1 cellular context compared by ENCODE assay signal in genomic region chr15:73240864-73241499, GRCh38.
TF ChIP-seq lines count a peak whose summit lies in the region.

No MANE protein-coding gene starts in this region.

TF ChIP-seq in H1, 55 proteins besides CTCF, POLR2A, EP300 and RAD21 (continued from another document):
- TF ChIP-seq RFX5 (IDR thresholded peaks at IDR 0.05; ENCODE audit: borderline replicate concordance, low read depth, low read length) (no peak), GTF2F1 (IDR thresholded peaks at IDR 0.05; ENCODE audit: borderline replicate concordance, low read depth, low read length) (no peak)
